ENCODE assay signal across 11 cellular contexts in the genomic region with DNA sequence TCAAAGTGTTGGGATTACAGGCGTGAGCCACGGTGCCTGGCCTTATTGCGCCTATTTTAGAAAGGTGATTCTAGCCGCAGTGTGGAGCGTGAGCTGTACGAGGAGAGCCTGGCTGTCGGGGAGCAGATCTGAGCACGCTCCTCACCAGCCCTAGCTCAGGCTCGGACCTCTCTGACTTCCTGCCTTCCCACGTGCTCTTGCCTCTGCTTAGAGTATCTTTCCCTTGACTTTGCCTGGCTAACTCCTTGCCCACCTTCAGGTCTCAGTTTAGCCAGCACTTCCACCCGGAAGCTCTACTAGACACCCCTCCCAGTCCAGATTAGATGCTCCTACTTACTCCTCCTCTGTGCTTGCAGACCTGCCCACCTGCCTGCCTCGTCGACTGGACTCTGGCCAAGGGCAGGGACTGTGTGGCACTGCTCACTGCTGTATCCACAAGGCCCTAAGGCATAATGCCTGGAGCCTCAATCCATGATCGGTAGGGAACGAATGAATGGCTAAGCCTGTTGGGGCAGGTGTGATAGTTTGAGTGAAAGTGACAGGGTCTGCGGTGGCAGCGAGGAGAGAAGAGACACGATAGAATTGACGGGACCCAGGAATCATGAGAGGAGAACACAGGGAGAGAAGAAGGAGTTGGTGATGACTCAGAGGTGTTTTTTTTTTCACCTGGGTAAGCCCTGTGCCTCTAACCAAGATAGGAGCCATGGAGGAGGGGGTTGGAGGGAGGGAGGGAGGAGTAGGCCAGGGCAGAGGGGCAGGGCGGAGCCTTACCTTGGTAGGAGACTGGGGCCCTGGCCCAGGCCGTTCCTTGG. TPM values are rescaled to one million over a fixed set of nuclear protein-coding genes. Genes with fewer than 3 reads are reported as not detected.
DNase-seq lines count a peak whose midpoint lies in the region; ATAC-seq and TF ChIP-seq lines count a peak whose summit lies in the region.
"Had no signal": no experiment of that assay in that cellular context is flagged by ENCODE, and none has a peak within 500 bp of the region (broad histone marks: within the 10 kb centered on the region; RNA-seq: fewer than 3 reads in every experiment).

No MANE protein-coding gene starts in this region.

- DNase-seq in H7 (peak; percentile 72), NT2/D1 (ENCODE audit: low read depth, low spot score) (no peak), esophagus muscularis mucosa (ENCODE audit: extremely low spot score) (no peak), renal cortical epithelial cell (ENCODE audit: low read depth) (peak; percentile 55), MG63 (no peak)
- DNase-seq: activated naive CD4-positive, alpha-beta T cell treated with anti-CD3 and anti-CD28 coated beads for 36 hours; EL; stimulated activated naive CD4-positive, alpha-beta T cell had no signal

- 88% methylated on average over 18 of the region's 21 CpGs for WGBS in esophagus muscularis mucosa

- ATAC-seq in GM18868 (IDR thresholded peaks at IDR 0.05; ENCODE audit: unreplicated experiment) (no peak), HG03460 (IDR thresholded peaks at IDR 0.05; ENCODE audit: unreplicated experiment) (no peak)

- TF ChIP-seq EP300 in esophagus muscularis mucosa (IDR thresholded peaks at IDR 0.05), result no peak

- H3K9ac ChIP-seq in NT2/D1 (ENCODE audit: insufficient read length, low read depth), result peak overlapping the region; percentile 32

- H3K36me3 ChIP-seq in H7 (replicated peaks; ENCODE audit: control insufficient read depth, insufficient read depth, low read length), result no peaks in the 10 kb centered on the region
- no peaks in the 10 kb centered on the region for H3K36me3 ChIP-seq in NT2/D1 (ENCODE audit: insufficient read depth, insufficient read length, low read length)
- no peaks in the 10 kb centered on the region for H3K36me3 ChIP-seq in esophagus muscularis mucosa
- H3K36me3 ChIP-seq in MG63, result no peaks in the 10 kb centered on the region

- H3K27me3 ChIP-seq in H7 (ENCODE audit: control insufficient read depth, insufficient read depth, low read length) (no peaks in the 10 kb centered on the region), NT2/D1 (ENCODE audit: insufficient read depth, insufficient read length) (no peaks in the 10 kb centered on the region), esophagus muscularis mucosa (no peaks in the 10 kb centered on the region), MG63 (no peaks in the 10 kb centered on the region)

- H3K4me3 ChIP-seq in H7 (ENCODE audit: insufficient read depth, low read depth, low read length) (no peak overlapping the region), NT2/D1 (ENCODE audit: insufficient read length, low read depth) (no peak overlapping the region), esophagus muscularis mucosa (no peak overlapping the region), MG63 (no peak overlapping the region)

- no peak for TF ChIP-seq POLR2A in esophagus muscularis mucosa (IDR thresholded peaks at IDR 0.05; ENCODE audit: low read depth)

- H3K4me1 ChIP-seq in NT2/D1 (ENCODE audit: insufficient read depth, insufficient read length) (peaks cover 53% of the 10 kb centered on the region), esophagus muscularis mucosa (peaks cover 58 to 77% (median 73%) of the 10 kb centered on the region in 4 donors)

- H3K27ac ChIP-seq in esophagus muscularis mucosa (replicated peaks in 1 of 4), result peak overlapping the region; percentile 1 to 38 (median 20)
- H3K27ac ChIP-seq: VCaP had no signal

- TF ChIP-seq CTCF in esophagus muscularis mucosa (IDR thresholded peaks at IDR 0.05), result no peak

- H3K9me3 ChIP-seq in NT2/D1 (ENCODE audit: insufficient read depth, low read length) (no peaks in the 10 kb centered on the region), esophagus muscularis mucosa (no peaks in the 10 kb centered on the region), MG63 (no peaks in the 10 kb centered on the region)

- intact Hi-C loops in esophagus muscularis mucosa (cut with DNase I), result no loop called here

RNA-seq across cellular contexts. Expression of a gene that starts 28.1 kb away (rescaled TPM):
- 34.3 and 44.3 TPM in 2 replicates for total RNA-seq in H7 (2014; rRNA removed; shearing (Covaris generic))
- total RNA-seq in esophagus muscularis mucosa (100 to 1,000 TPM in 2 of 4 donors, 10 to 100 TPM in 2; 78.5 to 141 (median 101) TPM), renal cortical epithelial cell (15.1 and 48.0 TPM in 2 replicates)
- 13.9 and 15.5 TPM in 2 replicates for total RNA-seq in MG63 (2014; rRNA removed; shearing (Covaris generic); ENCODE audit: low replicate concordance)

Comparison
In these comparisons a context has a peak if more than half of its experiments do, and no peak if none do; other contexts are left out.
1. DNase-seq: peak in H7 (single experiment) and renal cortical epithelial cell (single experiment); none in NT2/D1 (single experiment), esophagus muscularis mucosa (single experiment) and MG63 (single experiment).